12 cellular contexts compared by ENCODE assay signal in the genomic region with DNA sequence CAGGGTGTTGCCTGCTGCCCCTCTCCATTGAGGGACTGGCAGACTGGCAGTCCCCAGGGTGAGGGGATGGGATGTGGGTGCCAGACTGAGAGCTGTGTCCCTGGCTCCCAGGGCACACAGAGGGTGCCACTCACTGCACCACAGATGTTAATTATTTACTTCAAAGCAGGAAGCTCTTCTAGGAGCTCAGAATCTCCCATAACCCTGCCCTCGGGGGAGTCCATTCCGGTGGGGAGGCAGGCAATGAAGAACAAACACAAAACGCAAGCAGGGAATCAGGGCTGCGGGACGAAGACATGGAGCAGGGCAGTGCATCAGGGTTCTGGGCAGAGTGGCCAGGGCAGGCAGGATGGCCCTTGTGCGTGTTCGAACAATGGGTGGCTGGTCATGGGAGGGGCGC. TPM values are rescaled to one million over a fixed set of nuclear protein-coding genes. Genes with fewer than 3 reads are reported as not detected.
DNase-seq lines count a peak whose midpoint lies in the region; ATAC-seq and TF ChIP-seq lines count a peak whose summit lies in the region.
"Had no signal": no experiment of that assay in that cellular context is flagged by ENCODE, and none has a peak within 500 bp of the region (broad histone marks: within the 10 kb centered on the region; RNA-seq: fewer than 3 reads in every experiment).

No MANE protein-coding gene starts in this region.

- TF ChIP-seq CTCF in 22Rv1 (IDR thresholded peaks at IDR 0.05) = no peak

- ATAC-seq in GM21528 (IDR thresholded peaks at IDR 0.05; ENCODE audit: low FRiP score, unreplicated experiment) = no peak
- ATAC-seq: GM23338 had no signal

- peak; percentile 29 for DNase-seq in 8988T
- peak; percentile 46 for DNase-seq in kidney tubule cell (ENCODE audit: low spot score)
- DNase-seq in renal cortical epithelial cell (ENCODE audit: low read depth) = peak; percentile 57
- DNase-seq in SKM-1 (lab: John Stamatoyannopoulos, UW; ENCODE audit: unreplicated experiment) = no peak
- DNase-seq: CD4-positive, alpha-beta memory T cell; GDM1; H9; KG1 had no signal

- H3K27ac ChIP-seq in 22Rv1 = peak overlapping the region; percentile 60
- H3K27ac ChIP-seq: BLaER1 had no signal

RNA-seq across cellular contexts. Expression of gene FLRT1, which starts 24.4 kb away (rescaled TPM):
- total RNA-seq in renal cortical epithelial cell = 0.05 TPM in 1 of 2 replicates, not detected in the other
- total RNA-seq: CD4-positive, alpha-beta memory T cell had no signal

RNA-seq across cellular contexts. Expression of gene OTUB1, which starts 25.1 kb away (rescaled TPM):
- total RNA-seq in renal cortical epithelial cell = 55.7 and 71.0 TPM in 2 replicates

RNA-seq across cellular contexts. Expression of gene COX8A, which starts 37.0 kb away (rescaled TPM):
- total RNA-seq in renal cortical epithelial cell = 257 and 350 TPM in 2 replicates
